ENCODE assay signal across 26 cellular contexts in the genomic region with DNA sequence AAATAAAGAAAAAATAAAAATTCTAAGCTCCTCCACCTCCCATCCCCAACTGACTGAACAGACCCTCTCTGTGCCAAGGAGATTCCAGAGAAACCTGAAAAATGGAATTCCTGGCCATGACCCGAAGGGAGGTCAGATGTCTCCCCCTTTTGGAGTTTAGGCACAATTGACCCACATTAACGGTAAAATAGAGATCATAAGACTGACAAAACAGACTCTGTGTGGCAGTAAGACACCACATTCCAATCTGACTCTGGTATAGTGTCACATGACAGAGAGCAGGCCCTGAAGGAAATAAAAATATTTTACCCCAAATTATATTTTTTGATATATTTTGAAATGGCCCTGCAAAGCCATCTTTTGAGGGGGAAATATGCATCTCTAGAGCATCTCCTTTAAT.
DNase-seq lines count a peak whose midpoint lies in the region; TF ChIP-seq lines count a peak whose summit lies in the region.
"Had no signal": no experiment of that assay in that cellular context is flagged by ENCODE, and none has a peak within 500 bp of the region (broad histone marks: within the 10 kb centered on the region; RNA-seq: fewer than 3 reads in every experiment).

No MANE protein-coding gene starts in this region.

- H3K9ac ChIP-seq in endodermal cell (ENCODE audit: extremely low read depth, low read length, poor library complexity, severe bottlenecking): no peak overlapping the region

- in situ Hi-C loops in SK-MEL-5 (cut with HindIII; ENCODE audit: low pct_unique_long_range_greater_than_20kb, low sequenced_read_pairs): no loop called here

- no peak overlapping the region for H3K4me3 Mint-ChIP-seq in endodermal cell
- H3K4me3 Mint-ChIP-seq: activated CD8-positive, alpha-beta T cell treated with anti-CD3 and anti-CD28 coated beads, Interleukin-2, amount 10 ng/mL, durations not matched to agents 7 days and 5 days; activated naive CD4-positive, alpha-beta T cell treated with anti-CD3 and anti-CD28 coated beads, Interleukin-2, amount 50 U/mL, for 24 hours; activated T-helper 17 cell treated with anti-CD3 and anti-CD28 coated beads, Interleukin-2, amount 50 U/mL, for 72 hours; B cell; CD8-positive, alpha-beta T cell; IgD-negative memory B cell; natural killer cell; stimulated activated memory B cell treated with anti-CD40 and anti-IgM and Interleukin-4, amounts not matched to agents 10 μg/mL and 1 μg/mL and 100 μg/mL, for 72 hours; T-helper 17 cell had no signal

- peak; percentile 24; the same call in 1 of the 2 replicates for TF ChIP-seq CTCF in C4-2B (conservative IDR thresholded peaks at IDR 0.05)
- peak; percentile 53 for TF ChIP-seq CTCF in endodermal cell (conservative IDR thresholded peaks at IDR 0.05)
- TF ChIP-seq CTCF in adrenal gland (IDR thresholded peaks at IDR 0.05): no peak

- peaks cover 27% of the 10 kb centered on the region for H3K4me1 Mint-ChIP-seq in endodermal cell
- H3K4me1 Mint-ChIP-seq: activated naive CD4-positive, alpha-beta T cell treated with anti-CD3 and anti-CD28 coated beads, Interleukin-2, amount 50 U/mL, for 24 hours; activated T-helper 17 cell treated with anti-CD3 and anti-CD28 coated beads, Interleukin-2, amount 50 U/mL, for 72 hours; B cell; IgD-negative memory B cell; natural killer cell; stimulated activated memory B cell treated with anti-CD40 and anti-IgM and Interleukin-4, amounts not matched to agents 10 μg/mL and 1 μg/mL and 100 μg/mL, for 72 hours had no signal

- intact Hi-C loops in adrenal gland (cut with DNase I) (no loop called here), posterior cingulate gyrus (cut with DNase I) (no loop called here)

- H3K27ac ChIP-seq in C4-2B (no peak overlapping the region), endodermal cell (ENCODE audit: low read depth, low read length) (no peak overlapping the region), adrenal gland (no peak overlapping the region)
- H3K27ac ChIP-seq: brain microvascular endothelial cell, gastrocnemius medialis, hepatocyte, lower lobe of right lung, transverse colon had no signal

- no peak for TF ChIP-seq POLR2A in adrenal gland (IDR thresholded peaks at IDR 0.05)

- H3K27ac Mint-ChIP-seq in endodermal cell: no peak overlapping the region
- H3K27ac Mint-ChIP-seq: activated CD8-positive, alpha-beta T cell treated with anti-CD3 and anti-CD28 coated beads, Interleukin-2, amount 10 ng/mL, durations not matched to agents 7 days and 5 days; activated naive CD4-positive, alpha-beta T cell treated with anti-CD3 and anti-CD28 coated beads, Interleukin-2, amount 50 U/mL, for 24 hours; activated T-helper 17 cell treated with anti-CD3 and anti-CD28 coated beads, Interleukin-2, amount 50 U/mL, for 72 hours; B cell; CD8-positive, alpha-beta T cell; IgD-negative memory B cell; natural killer cell; stimulated activated memory B cell treated with anti-CD40 and anti-IgM and Interleukin-4, amounts not matched to agents 10 μg/mL and 1 μg/mL and 100 μg/mL, for 72 hours; T-helper 17 cell had no signal

- H3K4me3 ChIP-seq in Jurkat, Clone E6-1 (ENCODE audit: low read length): no peak overlapping the region
- H3K4me3 ChIP-seq in endodermal cell (ENCODE audit: low read length): peak overlapping the region; percentile 29
- H3K4me3 ChIP-seq in adrenal gland: no peak overlapping the region
- H3K4me3 ChIP-seq: gastrocnemius medialis, hepatocyte, lower lobe of right lung, transverse colon had no signal

- peak; percentile 7 for DNase-seq in Jurkat, Clone E6-1 (ENCODE audit: low read depth, low spot score)
- DNase-seq in SK-MEL-5 (ENCODE audit: low read depth, low spot score): peak; percentile 25
- no peak for DNase-seq in endodermal cell
- no peak for DNase-seq in activated CD4-positive, alpha-beta T cell treated with anti-CD3 and anti-CD28 coated beads for 48 hours
- DNase-seq in adrenal gland: no peak
- no peak for DNase-seq in posterior cingulate gyrus
- DNase-seq in stimulated activated CD4-positive, alpha-beta T cell treated with anti-CD3 and anti-CD28 coated beads, Interleukin-12 subunit alpha, Interleukin-12 subunit beta, amount 100 ng/mL, for 4 hours: no peak
- DNase-seq: activated CD8-positive, alpha-beta T cell treated with anti-CD3 and anti-CD28 coated beads, Interleukin-2, amount 10 ng/mL, durations not matched to agents 7 days and 5 days; amygdala; brain microvascular endothelial cell; CD8-positive, alpha-beta T cell; gastrocnemius medialis; lower lobe of right lung; natural killer cell; NCI-H1436 treated with DMSO at 0.1 percent for 48 hours; NCI-H2107; NCI-H774; T-helper 17 cell; transverse colon had no signal

- H3K36me3 Mint-ChIP-seq in endodermal cell (ENCODE audit: low read depth): no peaks in the 10 kb centered on the region
- H3K36me3 Mint-ChIP-seq: activated naive CD4-positive, alpha-beta T cell treated with anti-CD3 and anti-CD28 coated beads, Interleukin-2, amount 50 U/mL, for 24 hours; CD8-positive, alpha-beta T cell; IgD-negative memory B cell; natural killer cell; stimulated activated memory B cell treated with anti-CD40 and anti-IgM and Interleukin-4, amounts not matched to agents 10 μg/mL and 1 μg/mL and 100 μg/mL, for 72 hours had no signal

- no peaks in the 10 kb centered on the region for H3K27me3 ChIP-seq in endodermal cell (ENCODE audit: control insufficient read depth, insufficient read depth, low read length, poor library complexity, severe bottlenecking)
- H3K27me3 ChIP-seq in adrenal gland: no peaks in the 10 kb centered on the region
- H3K27me3 ChIP-seq: brain microvascular endothelial cell, gastrocnemius medialis, hepatocyte, transverse colon had no signal

- H3K9me3 Mint-ChIP-seq in endodermal cell: peaks cover 8% of the 10 kb centered on the region
- H3K9me3 Mint-ChIP-seq: CD8-positive, alpha-beta T cell had no signal

- 88 to 100% methylated on average over 2 of the region's 2 CpGs for WGBS in endodermal cell (ENCODE audit: insufficient coverage in 1 of 2, insufficient read length in 1 of 2), 2 experiments
- 61 to 67% (median 65%) methylated on average over 2 of the region's 2 CpGs for WGBS in adrenal gland, 4 donors

- H3K9me3 ChIP-seq in endodermal cell (ENCODE audit: control insufficient read depth, low read length) (no peaks in the 10 kb centered on the region), adrenal gland (replicated peaks in 1 of 3) (no peaks in the 10 kb centered on the region)
- H3K9me3 ChIP-seq: gastrocnemius medialis, lower lobe of right lung, transverse colon had no signal

- H3K36me3 ChIP-seq in endodermal cell (ENCODE audit: control insufficient read depth, insufficient read depth, low read length) (no peaks in the 10 kb centered on the region), adrenal gland (replicated peaks in 1 of 2) (no peaks in the 10 kb centered on the region)
- H3K36me3 ChIP-seq: brain microvascular endothelial cell, gastrocnemius medialis, lower lobe of right lung, transverse colon had no signal

- no peaks in the 10 kb centered on the region for H3K4me1 ChIP-seq in endodermal cell (ENCODE audit: control insufficient read depth, insufficient read depth, low read length)
- H3K4me1 ChIP-seq in adrenal gland (replicated peaks in 1 of 2): no peaks in the 10 kb centered on the region
- H3K4me1 ChIP-seq: gastrocnemius medialis, lower lobe of right lung, transverse colon had no signal

- peaks cover 5% of the 10 kb centered on the region for H3K27me3 Mint-ChIP-seq in endodermal cell (ENCODE audit: insufficient read depth)

Comparison
In these comparisons a context has a peak if more than half of its experiments do, and no peak if none do; other contexts are left out.
1. CTCF ChIP-seq: peak in C4-2B (single experiment) and endodermal cell (single experiment); none in adrenal gland (0 of 6).
2. DNase-seq: peak in Jurkat, Clone E6-1 (single experiment) and SK-MEL-5 (single experiment); none in endodermal cell (single experiment), activated CD4-positive, alpha-beta T cell treated with anti-CD3 and anti-CD28 coated beads for 48 hours (single experiment), adrenal gland (0 of 7), posterior cingulate gyrus (0 of 10) and stimulated activated CD4-positive, alpha-beta T cell treated with anti-CD3 and anti-CD28 coated beads, Interleukin-12 subunit alpha, Interleukin-12 subunit beta, amount 100 ng/mL, for 4 hours (single experiment).